9 cellular contexts compared by ENCODE assay signal in the genomic region with DNA sequence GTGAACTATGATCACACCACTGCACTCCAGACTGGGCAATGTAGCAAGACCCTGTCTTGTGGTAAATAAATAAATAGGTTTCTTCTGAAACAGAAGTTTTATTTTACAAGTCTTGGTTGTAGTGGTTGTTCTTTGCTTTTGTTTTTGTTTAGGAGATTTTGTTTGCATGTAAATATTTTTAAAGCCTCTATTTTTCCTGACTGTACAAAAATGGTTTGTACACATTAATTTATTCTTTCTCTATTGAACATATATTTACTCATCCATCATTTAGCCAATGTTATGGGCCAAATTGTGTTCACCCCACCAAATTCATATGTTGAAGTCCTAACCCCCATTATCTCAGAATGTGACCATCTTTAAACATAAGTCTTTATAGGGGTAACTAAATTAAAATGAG.
"Had no signal": no experiment of that assay in that cellular context is flagged by ENCODE, and none has a peak within 500 bp of the region (broad histone marks: within the 10 kb centered on the region; RNA-seq: fewer than 3 reads in every experiment).

No MANE protein-coding gene starts in this region.

- FAIRE-seq: H54, HTR-8/SVneo had no signal

- DNase-seq: GM23248, GOT3, H9, HCEC 1CT, Karpas-422, KBM-7 had no signal

- H3K27ac ChIP-seq: GM23248, KMS-11 had no signal

- H3K9ac ChIP-seq: GM23248, KMS-11 had no signal

- H3K4me3 ChIP-seq: GM23248 had no signal

- H2AFZ ChIP-seq: GM23248 had no signal

- H3K4me2 ChIP-seq: KMS-11 had no signal
